ENCODE assay signal across 1 cellular context in the genomic region with DNA sequence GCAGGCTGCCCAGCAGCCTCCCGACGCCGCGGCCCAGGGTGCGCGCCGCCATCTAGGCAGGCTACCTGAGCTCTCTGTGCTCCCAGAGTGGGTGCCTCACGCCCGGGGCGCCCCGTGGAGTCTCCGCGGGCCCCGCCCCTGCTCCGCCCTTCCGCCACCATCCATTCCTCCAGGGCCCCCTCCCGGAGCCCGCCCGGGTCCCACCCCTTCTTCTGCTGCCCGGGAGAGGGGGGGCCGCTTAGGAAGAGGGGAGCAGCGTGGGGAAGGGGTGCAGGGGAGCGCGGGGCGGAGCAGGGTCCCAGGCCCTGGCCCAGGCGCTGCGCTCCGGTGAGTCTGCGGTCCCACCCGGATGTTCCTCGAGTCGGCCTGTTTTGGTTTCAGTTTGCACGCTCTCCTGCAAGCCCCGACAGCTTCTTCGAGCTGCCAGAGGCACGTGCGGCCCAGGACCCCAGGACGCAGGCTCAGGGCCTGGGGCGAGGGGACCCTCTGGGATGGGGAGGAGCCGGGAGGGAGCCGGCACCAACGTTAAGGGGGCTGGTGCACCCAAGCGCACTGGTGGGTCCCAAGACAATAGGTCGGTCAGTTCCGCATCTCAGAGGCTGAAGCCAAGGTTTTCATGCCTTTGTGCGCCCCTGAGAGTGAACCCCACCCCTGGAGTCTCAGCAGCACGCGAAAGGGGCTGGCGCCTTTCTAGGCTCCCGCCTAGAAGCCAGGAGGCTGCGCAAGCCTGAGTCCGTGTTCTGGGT.
TF ChIP-seq lines count a peak whose summit lies in the region.

Gene ACSS1 (minus strand): TSS at position 89 of the 746 bp plus-strand sequence. CDS start 37 bp downstream, at position 52.

TF ChIP-seq in HepG2, 621 proteins besides CTCF, POLR2A, EP300 and RAD21 (continued from another document and continues in another):
- TF ChIP-seq, protein P1, sequence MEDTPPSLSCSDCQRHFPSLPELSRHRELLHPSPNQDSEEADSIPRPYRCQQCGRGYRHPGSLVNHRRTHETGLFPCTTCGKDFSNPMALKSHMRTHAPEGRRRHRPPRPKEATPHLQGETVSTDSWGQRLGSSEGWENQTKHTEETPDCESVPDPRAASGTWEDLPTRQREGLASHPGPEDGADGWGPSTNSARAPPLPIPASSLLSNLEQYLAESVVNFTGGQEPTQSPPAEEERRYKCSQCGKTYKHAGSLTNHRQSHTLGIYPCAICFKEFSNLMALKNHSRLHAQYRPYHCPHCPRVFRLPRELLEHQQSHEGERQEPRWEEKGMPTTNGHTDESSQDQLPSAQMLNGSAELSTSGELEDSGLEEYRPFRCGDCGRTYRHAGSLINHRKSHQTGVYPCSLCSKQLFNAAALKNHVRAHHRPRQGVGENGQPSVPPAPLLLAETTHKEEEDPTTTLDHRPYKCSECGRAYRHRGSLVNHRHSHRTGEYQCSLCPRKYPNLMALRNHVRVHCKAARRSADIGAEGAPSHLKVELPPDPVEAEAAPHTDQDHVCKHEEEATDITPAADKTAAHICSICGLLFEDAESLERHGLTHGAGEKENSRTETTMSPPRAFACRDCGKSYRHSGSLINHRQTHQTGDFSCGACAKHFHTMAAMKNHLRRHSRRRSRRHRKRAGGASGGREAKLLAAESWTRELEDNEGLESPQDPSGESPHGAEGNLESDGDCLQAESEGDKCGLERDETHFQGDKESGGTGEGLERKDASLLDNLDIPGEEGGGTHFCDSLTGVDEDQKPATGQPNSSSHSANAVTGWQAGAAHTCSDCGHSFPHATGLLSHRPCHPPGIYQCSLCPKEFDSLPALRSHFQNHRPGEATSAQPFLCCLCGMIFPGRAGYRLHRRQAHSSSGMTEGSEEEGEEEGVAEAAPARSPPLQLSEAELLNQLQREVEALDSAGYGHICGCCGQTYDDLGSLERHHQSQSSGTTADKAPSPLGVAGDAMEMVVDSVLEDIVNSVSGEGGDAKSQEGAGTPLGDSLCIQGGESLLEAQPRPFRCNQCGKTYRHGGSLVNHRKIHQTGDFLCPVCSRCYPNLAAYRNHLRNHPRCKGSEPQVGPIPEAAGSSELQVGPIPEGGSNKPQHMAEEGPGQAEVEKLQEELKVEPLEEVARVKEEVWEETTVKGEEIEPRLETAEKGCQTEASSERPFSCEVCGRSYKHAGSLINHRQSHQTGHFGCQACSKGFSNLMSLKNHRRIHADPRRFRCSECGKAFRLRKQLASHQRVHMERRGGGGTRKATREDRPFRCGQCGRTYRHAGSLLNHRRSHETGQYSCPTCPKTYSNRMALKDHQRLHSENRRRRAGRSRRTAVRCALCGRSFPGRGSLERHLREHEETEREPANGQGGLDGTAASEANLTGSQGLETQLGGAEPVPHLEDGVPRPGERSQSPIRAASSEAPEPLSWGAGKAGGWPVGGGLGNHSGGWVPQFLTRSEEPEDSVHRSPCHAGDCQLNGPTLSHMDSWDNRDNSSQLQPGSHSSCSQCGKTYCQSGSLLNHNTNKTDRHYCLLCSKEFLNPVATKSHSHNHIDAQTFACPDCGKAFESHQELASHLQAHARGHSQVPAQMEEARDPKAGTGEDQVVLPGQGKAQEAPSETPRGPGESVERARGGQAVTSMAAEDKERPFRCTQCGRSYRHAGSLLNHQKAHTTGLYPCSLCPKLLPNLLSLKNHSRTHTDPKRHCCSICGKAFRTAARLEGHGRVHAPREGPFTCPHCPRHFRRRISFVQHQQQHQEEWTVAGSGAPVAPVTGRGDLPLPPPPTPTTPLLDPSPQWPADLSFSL (CRISPR knock-in tag; IDR thresholded peaks at IDR 0.05) = 0 out of 2 replicates have a peak, but pooled peaks have one; percentile 12
- TF ChIP-seq HIVEP1 (CRISPR knock-in tag; IDR thresholded peaks at IDR 0.05) (0 out of 2 replicates have a peak, but pooled peaks have one; percentile 20), HIC2 (CRISPR knock-in tag; IDR thresholded peaks at IDR 0.05; ENCODE audit: low read depth) (no peak), ATRX (CRISPR knock-in tag; IDR thresholded peaks at IDR 0.05; ENCODE audit: borderline replicate concordance) (0 out of 2 replicates have a peak, but pooled peaks have one; percentile 53), TFDP2 (CRISPR knock-in tag; IDR thresholded peaks at IDR 0.05) (peak; percentile 67), RNF2 (conservative IDR thresholded peaks at IDR 0.05; ENCODE audit: low read depth) (0 out of 2 replicates have a peak, but pooled peaks have one; percentile 47), ZNF496 (CRISPR knock-in tag; IDR thresholded peaks at IDR 0.05; ENCODE audit: insufficient replicate concordance) (no peak), FOXK1 (CRISPR knock-in tag; IDR thresholded peaks at IDR 0.05; ENCODE audit: borderline replicate concordance, low read depth) (no peak), ZNF761 (CRISPR knock-in tag; conservative IDR thresholded peaks at IDR 0.05) (peak; percentile 90), KLF16 (CRISPR knock-in tag; IDR thresholded peaks at IDR 0.05) (0 out of 4 replicates have a peak, but pooled peaks of 1 of the 2 experiments have one; percentile 13), ZSCAN25 (CRISPR knock-in tag; IDR thresholded peaks at IDR 0.05) (no peak), ZNF484 (CRISPR knock-in tag; IDR thresholded peaks at IDR 0.05; ENCODE audit: borderline replicate concordance, low read depth) (no peak; the same call in 1 of the 2 replicates), ZNF543 (CRISPR knock-in tag; IDR thresholded peaks at IDR 0.05) (peak; percentile 63; the same call in 1 of the 2 replicates), CENPT (CRISPR knock-in tag; IDR thresholded peaks at IDR 0.05; ENCODE audit: low read depth) (no peak), HNF4G (IDR thresholded peaks at IDR 0.05; ENCODE audit: borderline replicate concordance, low read depth, low read length) (no peak), HNF4G (CRISPR knock-in tag; IDR thresholded peaks at IDR 0.05; ENCODE audit: borderline replicate concordance, low read depth) (no peak), KMT2A (CRISPR knock-in tag; IDR thresholded peaks at IDR 0.05) (peak; percentile 48; the same call in 1 of the 2 replicates), SMAD1 (CRISPR knock-in tag; IDR thresholded peaks at IDR 0.05; ENCODE audit: borderline replicate concordance, low read depth) (0 out of 2 replicates have a peak, but pooled peaks have one; percentile 37), MXD3 (CRISPR knock-in tag; IDR thresholded peaks at IDR 0.05) (0 out of 2 replicates have a peak, but pooled peaks have one; percentile 30), ZNF136 (CRISPR knock-in tag; IDR thresholded peaks at IDR 0.05; ENCODE audit: low read depth) (no peak), ETS1 (CRISPR knock-in tag; IDR thresholded peaks at IDR 0.05) (no peak; the same call in 1 of the 2 replicates), NR2C2 (CRISPR knock-in tag; IDR thresholded peaks at IDR 0.05; ENCODE audit: borderline replicate concordance) (peak; percentile 46; the same call in 1 of the 2 replicates), HNRNPK (IDR thresholded peaks at IDR 0.05; ENCODE audit: low read depth, low read length, poor library complexity, severe bottlenecking) (peak; percentile 76), ZNF580 (CRISPR knock-in tag; IDR thresholded peaks at IDR 0.05; ENCODE audit: borderline replicate concordance, low read depth) (0 out of 2 replicates have a peak, but pooled peaks have one; percentile 38), MTA1 (CRISPR knock-in tag; IDR thresholded peaks at IDR 0.05; ENCODE audit: borderline replicate concordance) (peak; percentile 57; the same call in 1 of the 2 replicates), KLF15 (CRISPR knock-in tag; IDR thresholded peaks at IDR 0.05; ENCODE audit: borderline replicate concordance) (peak; percentile 83; the same call in 1 of the 2 replicates), FOXJ3 (CRISPR knock-in tag; IDR thresholded peaks at IDR 0.05; ENCODE audit: borderline replicate concordance) (0 out of 2 replicates have a peak, but pooled peaks have one; percentile 50), KDM5B (CRISPR knock-in tag; IDR thresholded peaks at IDR 0.05; ENCODE audit: borderline replicate concordance) (peak; percentile 48; the same call in 1 of the 2 replicates), ZNF678 (CRISPR knock-in tag; IDR thresholded peaks at IDR 0.05) (peak; percentile 75; the same call in 1 of the 2 replicates), ZNF468 (CRISPR knock-in tag; IDR thresholded peaks at IDR 0.05) (peak; percentile 76), SALL2 (CRISPR knock-in tag; IDR thresholded peaks at IDR 0.05) (peak; percentile 83), CBX5 (CRISPR knock-in tag; IDR thresholded peaks at IDR 0.05; ENCODE audit: borderline replicate concordance) (0 out of 2 replicates have a peak, but pooled peaks have one; percentile 16), NCOA1 (CRISPR knock-in tag; IDR thresholded peaks at IDR 0.05) (no peak)
- TF ChIP-seq, protein P2, sequence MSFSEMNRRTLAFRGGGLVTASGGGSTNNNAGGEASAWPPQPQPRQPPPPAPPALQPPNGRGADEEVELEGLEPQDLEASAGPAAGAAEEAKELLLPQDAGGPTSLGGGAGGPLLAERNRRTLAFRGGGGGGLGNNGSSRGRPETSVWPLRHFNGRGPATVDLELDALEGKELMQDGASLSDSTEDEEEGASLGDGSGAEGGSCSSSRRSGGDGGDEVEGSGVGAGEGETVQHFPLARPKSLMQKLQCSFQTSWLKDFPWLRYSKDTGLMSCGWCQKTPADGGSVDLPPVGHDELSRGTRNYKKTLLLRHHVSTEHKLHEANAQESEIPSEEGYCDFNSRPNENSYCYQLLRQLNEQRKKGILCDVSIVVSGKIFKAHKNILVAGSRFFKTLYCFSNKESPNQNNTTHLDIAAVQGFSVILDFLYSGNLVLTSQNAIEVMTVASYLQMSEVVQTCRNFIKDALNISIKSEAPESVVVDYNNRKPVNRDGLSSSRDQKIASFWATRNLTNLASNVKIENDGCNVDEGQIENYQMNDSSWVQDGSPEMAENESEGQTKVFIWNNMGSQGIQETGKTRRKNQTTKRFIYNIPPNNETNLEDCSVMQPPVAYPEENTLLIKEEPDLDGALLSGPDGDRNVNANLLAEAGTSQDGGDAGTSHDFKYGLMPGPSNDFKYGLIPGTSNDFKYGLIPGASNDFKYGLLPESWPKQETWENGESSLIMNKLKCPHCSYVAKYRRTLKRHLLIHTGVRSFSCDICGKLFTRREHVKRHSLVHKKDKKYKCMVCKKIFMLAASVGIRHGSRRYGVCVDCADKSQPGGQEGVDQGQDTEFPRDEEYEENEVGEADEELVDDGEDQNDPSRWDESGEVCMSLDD (CRISPR knock-in tag; IDR thresholded peaks at IDR 0.05; ENCODE audit: borderline replicate concordance) = peak; percentile 74; the same call in 1 of the 2 replicates
- TF ChIP-seq, protein P3, sequence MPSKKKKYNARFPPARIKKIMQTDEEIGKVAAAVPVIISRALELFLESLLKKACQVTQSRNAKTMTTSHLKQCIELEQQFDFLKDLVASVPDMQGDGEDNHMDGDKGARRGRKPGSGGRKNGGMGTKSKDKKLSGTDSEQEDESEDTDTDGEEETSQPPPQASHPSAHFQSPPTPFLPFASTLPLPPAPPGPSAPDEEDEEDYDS (CRISPR knock-in tag; IDR thresholded peaks at IDR 0.05) = 0 out of 2 replicates have a peak, but pooled peaks have one; percentile 8
- TF ChIP-seq, protein P4, sequence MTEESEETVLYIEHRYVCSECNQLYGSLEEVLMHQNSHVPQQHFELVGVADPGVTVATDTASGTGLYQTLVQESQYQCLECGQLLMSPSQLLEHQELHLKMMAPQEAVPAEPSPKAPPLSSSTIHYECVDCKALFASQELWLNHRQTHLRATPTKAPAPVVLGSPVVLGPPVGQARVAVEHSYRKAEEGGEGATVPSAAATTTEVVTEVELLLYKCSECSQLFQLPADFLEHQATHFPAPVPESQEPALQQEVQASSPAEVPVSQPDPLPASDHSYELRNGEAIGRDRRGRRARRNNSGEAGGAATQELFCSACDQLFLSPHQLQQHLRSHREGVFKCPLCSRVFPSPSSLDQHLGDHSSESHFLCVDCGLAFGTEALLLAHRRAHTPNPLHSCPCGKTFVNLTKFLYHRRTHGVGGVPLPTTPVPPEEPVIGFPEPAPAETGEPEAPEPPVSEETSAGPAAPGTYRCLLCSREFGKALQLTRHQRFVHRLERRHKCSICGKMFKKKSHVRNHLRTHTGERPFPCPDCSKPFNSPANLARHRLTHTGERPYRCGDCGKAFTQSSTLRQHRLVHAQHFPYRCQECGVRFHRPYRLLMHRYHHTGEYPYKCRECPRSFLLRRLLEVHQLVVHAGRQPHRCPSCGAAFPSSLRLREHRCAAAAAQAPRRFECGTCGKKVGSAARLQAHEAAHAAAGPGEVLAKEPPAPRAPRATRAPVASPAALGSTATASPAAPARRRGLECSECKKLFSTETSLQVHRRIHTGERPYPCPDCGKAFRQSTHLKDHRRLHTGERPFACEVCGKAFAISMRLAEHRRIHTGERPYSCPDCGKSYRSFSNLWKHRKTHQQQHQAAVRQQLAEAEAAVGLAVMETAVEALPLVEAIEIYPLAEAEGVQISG (CRISPR knock-in tag; IDR thresholded peaks at IDR 0.05) = peak; percentile 55; the same call in 1 of the 2 replicates
